ENCODE assay signal across 8 cellular contexts in genomic region chr5:159878988-159879471, GRCh38. TPM values are rescaled to one million over a fixed set of nuclear protein-coding genes. Genes with fewer than 3 reads are reported as not detected.
A peak's percentile ranks its signal among the peaks of the same experiment; 100 is the strongest.
DNase-seq lines count a peak whose midpoint lies in the region; ATAC-seq and TF ChIP-seq lines count a peak whose summit lies in the region.

No MANE protein-coding gene starts in this region.

- TF ChIP-seq CTCF in mammary epithelial cell (conservative IDR thresholded peaks at IDR 0.05 in 1 of 2, IDR thresholded peaks at IDR 0.05 in 1 of 2; ENCODE audit: extremely low read depth in 1 of 2, insufficient read depth in 1 of 2, low read depth in 1 of 2, low read length in 2 of 2) (no peak), upper lobe of right lung (IDR thresholded peaks at IDR 0.05) (no peak)

- DNase-seq in NCI-H748 (lab: John Stamatoyannopoulos, UW; ENCODE audit: unreplicated experiment) (peak; percentile 44), NCI-H748 treated with DMSO at 0.1 percent for 48 hours (lab: John Stamatoyannopoulos, UW) (no peak), mammary epithelial cell (peak; percentile 45), left kidney (ENCODE audit: low read depth, low spot score) (peak; percentile 83), upper lobe of right lung (peak; percentile 73)
- DNase-seq in natural killer cell treated with Interleukin-12 subunit alpha and Interleukin-12 subunit beta and Interleukin-15 and Interleukin-18, amount 100 ng/mL, for 72 hours (ENCODE audit: low spot score), result no peak

- ATAC-seq in upper lobe of right lung, result peak; percentile 65
- no peak for ATAC-seq in GM18873 (IDR thresholded peaks at IDR 0.05; ENCODE audit: low FRiP score, unreplicated experiment)
- ATAC-seq in natural killer cell treated with Interleukin-12 subunit alpha and Interleukin-12 subunit beta and Interleukin-15 and Interleukin-18, amount 100 ng/mL, for 72 hours, result no peak
- no peak for ATAC-seq in HG02970 (IDR thresholded peaks at IDR 0.05; ENCODE audit: low FRiP score, unreplicated experiment)

- H3K4me2 ChIP-seq in mammary epithelial cell (ENCODE audit: insufficient read depth, low read depth, low read length), result peak overlapping the region; percentile 33

- CTCF ChIA-PET in mammary epithelial cell (lab: Charles Lee; ENCODE audit: low non-redundant PET), result interaction anchor here (0.9 kb wide), 1 partner anchor 34 kb away, joined by 3 read pairs; no protein-coding TSS in a partner anchor

- H3K36me3 Mint-ChIP-seq in natural killer cell treated with Interleukin-12 subunit alpha and Interleukin-12 subunit beta and Interleukin-15 and Interleukin-18, amount 100 ng/mL, for 72 hours, result no peaks in the 10 kb centered on the region

- H3K9me3 Mint-ChIP-seq in natural killer cell treated with Interleukin-12 subunit alpha and Interleukin-12 subunit beta and Interleukin-15 and Interleukin-18, amount 100 ng/mL, for 72 hours, result no peaks in the 10 kb centered on the region

- H3K36me3 ChIP-seq in mammary epithelial cell (ENCODE audit: insufficient read depth, low read length) (no peaks in the 10 kb centered on the region), upper lobe of right lung (no peaks in the 10 kb centered on the region)

- H2AFZ ChIP-seq in mammary epithelial cell (ENCODE audit: low read depth, low read length), result peak overlapping the region; percentile 79

- H3K9ac ChIP-seq in mammary epithelial cell (ENCODE audit: insufficient read depth, low read length), result no peak overlapping the region

- intact Hi-C loops in mammary epithelial cell (cut with micrococcal nuclease) (no loop called here), upper lobe of right lung (cut with DNase I) (no loop called here)

- no peak overlapping the region for H3K4me3 ChIP-seq in mammary epithelial cell (replicated peaks in 1 of 3; ENCODE audit: insufficient read depth in 1 of 3, low read depth in 2 of 3, low read length in 3 of 3)
- H3K4me3 ChIP-seq in upper lobe of right lung, result no peak overlapping the region

- H3K4me1 Mint-ChIP-seq in natural killer cell treated with Interleukin-12 subunit alpha and Interleukin-12 subunit beta and Interleukin-15 and Interleukin-18, amount 100 ng/mL, for 72 hours (ENCODE audit: low read depth in 2 of 2), result no peaks in the 10 kb centered on the region

- H3K4me3 Mint-ChIP-seq in natural killer cell treated with Interleukin-12 subunit alpha and Interleukin-12 subunit beta and Interleukin-15 and Interleukin-18, amount 100 ng/mL, for 72 hours, result no peak overlapping the region

- H3K27me3 ChIP-seq in mammary epithelial cell (ENCODE audit: insufficient read depth, low read length) (no peaks in the 10 kb centered on the region), upper lobe of right lung (no peaks in the 10 kb centered on the region)

- no TSS peak for BruUV-seq in mammary epithelial cell (replicated peaks; lab: Mats Ljungman, UMichigan)

- H3K79me2 ChIP-seq in mammary epithelial cell (ENCODE audit: insufficient read depth, low read length), result no peaks in the 10 kb centered on the region

- peaks cover 19% of the 10 kb centered on the region for H3K4me1 ChIP-seq in mammary epithelial cell (ENCODE audit: insufficient read depth, low read length)
- peaks cover 27% of the 10 kb centered on the region for H3K4me1 ChIP-seq in upper lobe of right lung

- no peaks in the 10 kb centered on the region for H4K20me1 ChIP-seq in mammary epithelial cell (ENCODE audit: insufficient read depth, low read length)

- no peak overlapping the region for H3K27ac ChIP-seq in mammary epithelial cell (ENCODE audit: insufficient read depth, low read depth, low read length)
- H3K27ac ChIP-seq in upper lobe of right lung, result peak overlapping the region; percentile 80

- H3K9me3 ChIP-seq in mammary epithelial cell (replicated peaks; ENCODE audit: insufficient read depth, low read length) (no peaks in the 10 kb centered on the region), upper lobe of right lung (no peaks in the 10 kb centered on the region)

- H3K27ac Mint-ChIP-seq in natural killer cell treated with Interleukin-12 subunit alpha and Interleukin-12 subunit beta and Interleukin-15 and Interleukin-18, amount 100 ng/mL, for 72 hours, result no peak overlapping the region

- dilution Hi-C loops in mammary epithelial cell (cut with HindIII; ENCODE audit: low sequenced_read_pairs), result no loop called here

- WGBS in mammary epithelial cell (ENCODE audit: low coverage, missing lambda C conversion rate), result 5% methylated on average over 7 of the region's 11 CpGs

- in situ Hi-C loops in mammary epithelial cell (cut with MboI; ENCODE audit: low sequenced_read_pairs in 2 of 2), result no loop called here

- peaks cover 26 to 35% of the 10 kb centered on the region in 2 donors for H3K27me3 Mint-ChIP-seq in natural killer cell treated with Interleukin-12 subunit alpha and Interleukin-12 subunit beta and Interleukin-15 and Interleukin-18, amount 100 ng/mL, for 72 hours

RNA-seq across cellular contexts. Expression of gene ADRA1B, which starts 37.3 kb away (rescaled TPM):
- total RNA-seq in mammary epithelial cell, result under 1 TPM; 0.67 to 0.80 TPM
- polyA plus RNA-seq in mammary epithelial cell, result 0.77 TPM
- polyA minus RNA-seq in mammary epithelial cell, result 5.4 TPM
- 7.1 TPM for total RNA-seq in upper lobe of right lung
- not detected for total RNA-seq in natural killer cell treated with Interleukin-12 subunit alpha and Interleukin-12 subunit beta and Interleukin-15 and Interleukin-18, amount 100 ng/mL, for 72 hours

Comparison
In these comparisons a context has a peak if more than half of its experiments do, and no peak if none do; other contexts are left out.
1. DNase-seq: peak in NCI-H748 (single experiment), mammary epithelial cell (single experiment), left kidney (single experiment) and upper lobe of right lung (single experiment); none in NCI-H748 treated with DMSO at 0.1 percent for 48 hours (single experiment) and natural killer cell treated with Interleukin-12 subunit alpha and Interleukin-12 subunit beta and Interleukin-15 and Interleukin-18, amount 100 ng/mL, for 72 hours (single experiment).